20 cellular contexts compared by ENCODE assay signal in the genomic region with DNA sequence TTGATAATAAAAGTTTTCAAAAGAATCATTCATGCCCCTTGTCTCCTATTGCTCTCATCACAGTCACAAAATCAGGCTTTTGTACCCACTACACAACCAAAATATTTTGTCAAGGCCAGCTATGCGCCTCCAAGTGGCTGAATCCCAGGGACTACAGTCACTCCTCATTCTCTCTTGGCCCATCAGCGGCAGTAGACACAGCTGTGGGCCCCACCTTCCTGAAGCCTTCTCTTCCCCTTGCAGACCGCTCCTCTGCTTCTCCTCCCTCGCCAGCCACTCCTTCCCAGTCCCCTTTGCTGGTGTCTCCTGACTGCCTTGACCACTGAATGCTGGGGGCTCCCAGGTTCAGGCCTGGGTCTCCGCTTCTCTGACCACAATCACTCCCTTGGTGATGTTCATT.
"Had no signal": no experiment of that assay in that cellular context is flagged by ENCODE, and none has a peak within 500 bp of the region (broad histone marks: within the 10 kb centered on the region; RNA-seq: fewer than 3 reads in every experiment).

No MANE protein-coding gene starts in this region.

- H3K36me3 ChIP-seq: heart right ventricle, sigmoid colon, upper lobe of right lung had no signal

- H3K4me3 ChIP-seq: heart right ventricle, sigmoid colon, smooth muscle cell, testis, upper lobe of right lung had no signal

- H3K9me3 ChIP-seq: testis had no signal

- H3K4me2 ChIP-seq: smooth muscle cell had no signal

- DNase-seq: activated CD4-positive, alpha-beta memory T cell treated with anti-CD3 and anti-CD28 coated beads, Interleukin-2, amount 10 ng/mL, durations not matched to agents 7 days and 5 days; activated CD4-positive, alpha-beta T cell treated with anti-CD3 and anti-CD28 coated beads, Interleukin-2, amount 10 ng/mL, durations not matched to agents 24 days and 14 days; activated effector memory CD4-positive, alpha-beta T cell treated with Interleukin-2 at 50 U/mL for 16 hours; activated naive CD4-positive, alpha-beta T cell treated with anti-CD3 and anti-CD28 coated beads, Interleukin-2, amount 10 ng/mL, durations not matched to agents 7 days and 5 days; activated T-cell treated with anti-CD3 and anti-CD28 coated beads, Interleukin-2, amount 50 U/mL, for 72 hours; amygdala; foreskin fibroblast; heart right ventricle; left cardiac atrium; occipital lobe; posterior cingulate gyrus; sigmoid colon; stimulated activated CD4-positive, alpha-beta T cell treated with anti-CD3 and anti-CD28 coated beads, Interleukin-15, amount 100 ng/mL, for 24 hours; stimulated activated CD8-positive, alpha-beta memory T cell treated with anti-CD3 and anti-CD28 coated beads, Interleukin-4, amount 100 ng/mL, for 48 hours; stimulated activated naive B cell treated with anti-CD40 and anti-IgM and Interleukin-4, amounts not matched to agents 10 μg/mL and 1 μg/mL and 100 μg/mL, for 72 hours; T-cell; T-helper 9 cell; testis; upper lobe of right lung had no signal

- H3K27me3 ChIP-seq: sigmoid colon, testis, upper lobe of right lung had no signal

- ATAC-seq: activated T-cell treated with anti-CD3 and anti-CD28 coated beads, Interleukin-2, amount 50 U/mL, for 72 hours; heart right ventricle; left cardiac atrium; stimulated activated naive B cell treated with anti-CD40 and anti-IgM and Interleukin-4, amounts not matched to agents 10 μg/mL and 1 μg/mL and 100 μg/mL, for 72 hours; T-cell; upper lobe of right lung had no signal

- H3K4me1 ChIP-seq: sigmoid colon had no signal

- H3K27ac ChIP-seq: sigmoid colon, testis, upper lobe of right lung had no signal
